In the genomic region with DNA sequence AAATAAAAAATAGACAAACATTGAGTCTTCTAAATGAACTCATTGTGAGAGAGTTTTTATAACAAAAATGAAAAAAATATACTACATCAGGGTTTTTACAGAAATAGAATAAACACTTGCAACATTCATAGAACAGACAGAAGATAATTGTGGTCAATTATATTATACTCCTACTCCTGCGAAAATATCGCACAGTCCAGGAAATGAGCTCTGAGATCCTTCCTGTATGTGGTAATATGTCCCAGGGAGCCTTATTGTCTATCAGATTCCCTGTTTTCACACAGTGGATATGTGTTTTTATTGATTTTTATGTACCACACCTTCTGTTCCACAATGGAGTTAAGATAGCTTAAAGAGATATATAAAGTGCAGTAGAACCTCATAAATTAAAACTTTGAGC, we compare ENCODE assay signal across 28 cellular contexts. TPM values are rescaled to one million over a fixed set of nuclear protein-coding genes. Genes with fewer than 3 reads are reported as not detected.
"Had no signal": no experiment of that assay in that cellular context is flagged by ENCODE, and none has a peak within 500 bp of the region (broad histone marks: within the 10 kb centered on the region; RNA-seq: fewer than 3 reads in every experiment).

No MANE protein-coding gene starts in this region.

- DNase-seq: activated CD4-positive, alpha-beta memory T cell treated with anti-CD3 and anti-CD28 coated beads, Interleukin-2, amount 10 ng/mL, durations not matched to agents 7 days and 5 days; activated CD4-positive, alpha-beta T cell treated with anti-CD3 and anti-CD28 coated beads, Interleukin-2, amount 10 ng/mL, durations not matched to agents 24 days and 14 days; activated CD4-positive, CD25-positive, alpha-beta regulatory T cell treated with anti-CD3 and anti-CD28 coated beads, Interleukin-2, amount 50 U/mL, for 72 hours; activated CD8-positive, alpha-beta memory T cell treated with anti-CD3 and anti-CD28 coated beads, Interleukin-2, amount 50 U/mL, for 48 hours; activated gamma-delta T cell; activated naive CD4-positive, alpha-beta T cell treated with anti-CD3 and anti-CD28 coated beads, Interleukin-2, amount 10 ng/mL, durations not matched to agents 7 days and 5 days; activated naive CD8-positive, alpha-beta T cell treated with anti-CD3 and anti-CD28 coated beads, Interleukin-2, amount 10 ng/mL, durations not matched to agents 7 days and 5 days; activated T-cell treated with anti-CD3 and anti-CD28 coated beads, Interleukin-2, amount 50 U/mL, for 24 hours; cerebellar nuclear complex; colonic mucosa; endodermal cell; esophagus squamous epithelium; gastrocnemius medialis; glutamatergic neuron; islet precursor cell; left ventricle myocardium superior; mammary epithelial cell; posterior cingulate gyrus; right cardiac atrium; spleen; stimulated activated naive CD4-positive, alpha-beta T cell treated with Interleukin-2 at 50 U/mL for 16 hours; T-helper 17 cell; T1000; transverse colon had no signal

- H3K27ac ChIP-seq: ascending aorta, cardiac muscle cell, colonic mucosa, epithelial cell of prostate, esophagus squamous epithelium, gastrocnemius medialis, transverse colon had no signal

- H3K9me3 ChIP-seq: ascending aorta, colonic mucosa, esophagus squamous epithelium, gastrocnemius medialis, transverse colon had no signal

- FAIRE-seq: urothelium cell line had no signal

- H3K27me3 ChIP-seq: ascending aorta, cardiac muscle cell, colonic mucosa, esophagus squamous epithelium, transverse colon had no signal

- H3K36me3 ChIP-seq: ascending aorta, cardiac muscle cell, colonic mucosa, esophagus squamous epithelium, gastrocnemius medialis, spleen, transverse colon had no signal

- H3K4me1 ChIP-seq: ascending aorta, colonic mucosa, esophagus squamous epithelium, gastrocnemius medialis, spleen, transverse colon had no signal

- H3K4me3 ChIP-seq: ascending aorta, cardiac muscle cell, colonic mucosa, esophagus squamous epithelium, gastrocnemius medialis, spleen, transverse colon had no signal

RNA-seq across cellular contexts. Expression of gene RELN, which starts 27.5 kb away (rescaled TPM):
- total RNA-seq: activated CD4-positive, alpha-beta memory T cell treated with anti-CD3 and anti-CD28 coated beads, Interleukin-2, amount 10 ng/mL, durations not matched to agents 7 days and 5 days; activated CD4-positive, alpha-beta T cell treated with anti-CD3 and anti-CD28 coated beads, Interleukin-2, amount 10 ng/mL, durations not matched to agents 24 days and 14 days; activated naive CD8-positive, alpha-beta T cell treated with anti-CD3 and anti-CD28 coated beads, Interleukin-2, amount 10 ng/mL, durations not matched to agents 7 days and 5 days; T-helper 17 cell had no signal
